In the genomic region with DNA sequence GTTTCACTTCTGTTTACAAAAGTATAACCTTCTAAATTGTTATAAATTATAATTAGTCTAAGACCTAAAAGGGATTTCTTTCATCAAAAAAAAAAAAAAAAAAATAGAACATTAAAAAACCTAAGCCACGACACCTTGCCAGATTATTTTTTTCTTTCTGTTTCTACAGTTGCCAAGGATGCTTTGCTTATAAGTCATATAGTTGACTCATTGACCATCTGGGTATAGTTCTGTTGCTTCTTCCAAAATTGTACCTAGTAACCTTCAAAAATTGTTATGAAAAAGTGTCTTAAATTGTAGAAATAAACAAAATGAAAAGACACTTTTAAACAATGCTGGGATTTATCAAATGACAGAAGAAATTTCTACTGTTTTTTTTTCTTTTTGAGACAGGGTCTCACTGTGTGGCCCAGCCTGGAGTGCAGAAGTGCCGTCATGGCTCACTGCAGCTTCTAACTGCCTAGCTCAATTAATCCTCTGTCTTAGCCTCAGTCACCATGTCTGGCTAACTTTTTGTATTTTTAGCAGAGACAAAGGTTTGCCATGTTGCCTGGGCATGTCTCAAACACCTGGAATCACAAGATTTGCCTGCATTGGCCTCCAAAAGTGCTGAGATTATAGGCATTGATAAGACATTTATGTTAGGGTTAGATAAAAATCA, we compare ENCODE assay signal across 14 cellular contexts. TPM values are rescaled to one million over a fixed set of nuclear protein-coding genes. Genes with fewer than 3 reads are reported as not detected.
"Had no signal": no experiment of that assay in that cellular context is flagged by ENCODE, and none has a peak within 500 bp of the region (broad histone marks: within the 10 kb centered on the region; RNA-seq: fewer than 3 reads in every experiment).

No MANE protein-coding gene starts in this region.

RNA-seq across cellular contexts. Expression of gene HSFY1, which starts 15.4 kb away (rescaled TPM):
- total RNA-seq: stomach, subcutaneous adipose tissue, suprapubic skin, temporal lobe, thoracic aorta, thyroid gland, tibial nerve, transverse colon, upper lobe of left lung, upper lobe of right lung, ureter, urinary bladder, uterus, vagina had no signal
- polyA plus RNA-seq: urinary bladder had no signal
